ENCODE assay signal across 9 cellular contexts in the genomic region with DNA sequence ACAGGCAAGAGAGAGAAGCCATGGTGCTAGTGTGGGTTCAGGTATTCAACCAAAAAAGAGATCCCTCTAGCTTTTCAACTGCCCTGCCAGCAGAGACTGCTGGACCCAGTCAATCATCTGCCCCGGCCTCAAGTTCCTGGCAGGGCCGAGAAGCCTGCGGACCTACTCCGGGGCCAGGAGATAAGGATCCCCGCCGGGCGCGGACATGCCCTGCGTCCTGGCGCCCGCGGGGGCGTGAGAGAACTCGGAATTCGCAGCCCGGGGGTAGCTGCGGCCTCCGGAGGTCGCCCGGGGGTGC. TPM values are rescaled to one million over a fixed set of nuclear protein-coding genes. Genes with fewer than 3 reads are reported as not detected.
DNase-seq lines count a peak whose midpoint lies in the region; TF ChIP-seq lines count a peak whose summit lies in the region.
"Had no signal": no experiment of that assay in that cellular context is flagged by ENCODE, and none has a peak within 500 bp of the region (broad histone marks: within the 10 kb centered on the region; RNA-seq: fewer than 3 reads in every experiment).

No MANE protein-coding gene starts in this region.

- peak overlapping the region; percentile 67 to 91 (median 83) for H3K27ac ChIP-seq in Peyer's patch
- H3K27ac ChIP-seq in muscle layer of colon (ENCODE audit: low read depth, low read length): peak overlapping the region; percentile 94

- no peaks in the 10 kb centered on the region for H3K36me3 ChIP-seq in Peyer's patch
- no peaks in the 10 kb centered on the region for H3K36me3 ChIP-seq in muscle layer of colon (ENCODE audit: insufficient read depth, low read length)

- DNase-seq in D341Med (ENCODE audit: low spot score): peak; percentile 36
- DNase-seq in Peyer's patch: peak in 2 of 3 donors; percentile 58 to 65
- peak; percentile 10 to 30 for DNase-seq in erythroblast (lab: John Stamatoyannopoulos, UW)
- no peak for DNase-seq in NCI-H748 (lab: John Stamatoyannopoulos, UW; ENCODE audit: unreplicated experiment)
- no peak for DNase-seq in globus pallidus (ENCODE audit: low spot score)
- DNase-seq in activated CD8-positive, alpha-beta memory T cell treated with anti-CD3 and anti-CD28 coated beads for 24 hours: no peak
- DNase-seq in GF-D8 (lab: John Stamatoyannopoulos, UW): no peak
- DNase-seq: naive B cell had no signal

- peak overlapping the region; percentile 73 for H3K9ac ChIP-seq in muscle layer of colon (ENCODE audit: low read length)

- no peak for TF ChIP-seq CTCF in Peyer's patch (IDR thresholded peaks at IDR 0.05)

- H3K9me3 ChIP-seq in Peyer's patch (no peaks in the 10 kb centered on the region), muscle layer of colon (ENCODE audit: low read length) (no peaks in the 10 kb centered on the region)

- TF ChIP-seq POLR2A in Peyer's patch (IDR thresholded peaks at IDR 0.05) (no peak), erythroblast (IDR thresholded peaks at IDR 0.05; ENCODE audit: low read length) (no peak)

- H3K27me3 ChIP-seq in Peyer's patch: no peaks in the 10 kb centered on the region
- H3K27me3 ChIP-seq in muscle layer of colon (ENCODE audit: control insufficient read depth in 1 of 2, insufficient read depth in 2 of 2, low read length in 2 of 2): no peaks in the 10 kb centered on the region

- H3K4me1 ChIP-seq in Peyer's patch (no peaks in the 10 kb centered on the region), muscle layer of colon (ENCODE audit: insufficient read depth, low read length) (peaks cover 21% of the 10 kb centered on the region)

- H3K4me3 ChIP-seq in Peyer's patch: peak overlapping the region; percentile 41 to 87 (median 62)
- peak overlapping the region; percentile 16 to 95 for H3K4me3 ChIP-seq in muscle layer of colon (ENCODE audit: low read depth in 1 of 2, low read length in 2 of 2)

RNA-seq across cellular contexts. Expression of a gene that starts 0.8 kb away (rescaled TPM):
- total RNA-seq in Peyer's patch: 10 to 100 TPM; 49.5 to 72.1 (median 67.6) TPM

Comparison
In these comparisons a context has a peak if more than half of its experiments do, and no peak if none do; other contexts are left out.
1. DNase-seq: peak in D341Med (single experiment), Peyer's patch (2 of 3) and erythroblast (2 of 2); none in NCI-H748 (single experiment), globus pallidus (single experiment), activated CD8-positive, alpha-beta memory T cell treated with anti-CD3 and anti-CD28 coated beads for 24 hours (single experiment) and GF-D8 (single experiment).